26 cellular contexts compared by ENCODE assay signal in the genomic region with DNA sequence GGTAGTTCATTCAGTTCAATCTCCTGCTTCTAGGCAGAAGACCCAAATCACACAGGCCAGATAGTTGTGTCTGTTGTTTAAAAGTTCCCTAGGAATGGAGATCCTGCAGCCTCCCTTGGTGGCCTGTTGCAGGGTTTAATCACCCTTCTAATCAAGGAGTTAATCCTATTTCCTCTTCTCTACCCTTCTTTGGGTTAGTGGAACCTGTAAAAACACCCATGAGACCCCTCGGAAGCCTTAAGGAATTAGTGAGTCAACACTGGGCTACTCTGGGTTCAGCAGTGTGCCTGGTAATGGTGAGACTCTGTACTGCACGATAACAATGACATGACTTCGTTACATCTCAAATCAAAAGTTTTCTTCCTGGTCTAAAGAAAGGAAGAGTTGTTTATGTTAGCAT.
DNase-seq lines count a peak whose midpoint lies in the region; ATAC-seq, FAIRE-seq and TF ChIP-seq lines count a peak whose summit lies in the region.
"Had no signal": no experiment of that assay in that cellular context is flagged by ENCODE, and none has a peak within 500 bp of the region (broad histone marks: within the 10 kb centered on the region; RNA-seq: fewer than 3 reads in every experiment).

No MANE protein-coding gene starts in this region.

- no peak overlapping the region for H3K4me3 ChIP-seq in H1 (ENCODE audit: extremely low read depth in 1 of 4, insufficient read depth in 2 of 4, low read depth in 3 of 4, low read length in 4 of 4)
- H3K4me3 ChIP-seq in mesodermal cell (ENCODE audit: extremely low read depth, insufficient read depth, low read length, poor library complexity, severe bottlenecking) = no peak overlapping the region
- H3K4me3 ChIP-seq: HAP-1 had no signal

- 83% methylated on average over 3 of the region's 3 CpGs; no CpG with 5 or more reads in 1 of the 2 experiments for WGBS in H1 (ENCODE audit: extremely low coverage in 1 of 2, insufficient coverage in 1 of 2, insufficient read length in 1 of 2, insufficient replicate concordance in 2 of 2, low coverage in 1 of 2, low lambda C conversion rate in 2 of 2, missing lambda C conversion rate in 1 of 2), 2 experiments
- WGBS in mesodermal cell (ENCODE audit: insufficient coverage in 2 of 2), 2 experiments = 40% methylated on average over 1 of the region's 3 CpGs; no CpG with 5 or more reads in 1 of the 2 experiments

- peak overlapping the region; percentile 4 for H4K5ac ChIP-seq in H1 (ENCODE audit: insufficient read length, low read depth, low read length)

- no peak for TF ChIP-seq EP300 in H1 (IDR thresholded peaks at IDR 0.05; ENCODE audit: borderline replicate concordance in 1 of 2, low read depth in 2 of 2, low read length in 2 of 2)

- H2BK20ac ChIP-seq in H1 (ENCODE audit: low read length) = no peak overlapping the region

- H2BK15ac ChIP-seq in H1 (ENCODE audit: low read length) = no peak overlapping the region

- H3K4me1 ChIP-seq in H1 (replicated peaks in 1 of 4; ENCODE audit: control insufficient read depth in 3 of 4, insufficient read depth in 4 of 4, low read length in 3 of 4) (peaks cover 4 to 26% (median 23%) of the 10 kb centered on the region in 4 experiments; a peak in 6 of 7 replicates), mesodermal cell (ENCODE audit: control insufficient read depth, insufficient read depth, low read length, poor library complexity, severe bottlenecking) (peaks cover 19% of the 10 kb centered on the region)
- H3K4me1 ChIP-seq: HAP-1 had no signal

- no peaks in the 10 kb centered on the region for H3K79me1 ChIP-seq in H1 (ENCODE audit: low read depth, low read length)

- H3K23ac ChIP-seq in H1 (ENCODE audit: insufficient read length) = no peak overlapping the region

- peaks cover 0 to 2% (median 0%) of the 10 kb centered on the region in 4 experiments; a peak in 1 of 7 replicates for H3K27me3 ChIP-seq in H1 (replicated peaks in 1 of 4; ENCODE audit: control insufficient read depth in 3 of 4, extremely low read depth in 1 of 4, insufficient read depth in 3 of 4, low read length in 3 of 4)

- no peak overlapping the region for H2AK5ac ChIP-seq in H1 (ENCODE audit: low read depth, low read length)

- POLR2A ChIA-PET in H1 (lab: Charles Lee; ENCODE audit: partially characterized antibody) = no interaction called here

- H3K79me2 ChIP-seq in H1 (ENCODE audit: control insufficient read depth in 1 of 2, insufficient read depth in 2 of 2, low read length in 2 of 2) = no peaks in the 10 kb centered on the region

- H4K91ac ChIP-seq in H1 (replicated peaks; ENCODE audit: insufficient read length, low read length) = no peak overlapping the region

- H3K4me2 ChIP-seq in H1 (ENCODE audit: insufficient read depth in 1 of 2, low read depth in 2 of 2, low read length in 2 of 2) = peak overlapping the region in 1 of 2 experiments; percentile 59; a peak in 2 of 4 replicates
- H3K4me2 ChIP-seq: KMS-11 had no signal

- peak overlapping the region; percentile 52; the same call in 1 of the 2 replicates for H2BK12ac ChIP-seq in H1 (ENCODE audit: low read depth, low read length)

- H4K8ac ChIP-seq in H1 (ENCODE audit: extremely low read depth, insufficient read depth, low read length) = no peak overlapping the region

- ATAC-seq in HG03175 (IDR thresholded peaks at IDR 0.05; ENCODE audit: unreplicated experiment) (no peak), GM19395 (IDR thresholded peaks at IDR 0.05; ENCODE audit: unreplicated experiment) (no peak)

- H3K18ac ChIP-seq in H1 (ENCODE audit: extremely low read depth, low read length) = no peak overlapping the region

- no peak overlapping the region for H3K56ac ChIP-seq in H1 (replicated peaks; ENCODE audit: insufficient read length, low read depth, low read length)

- no peak for TF ChIP-seq CTCF in H1 (IDR thresholded peaks at IDR 0.05; ENCODE audit: control extremely low read depth in 1 of 3, insufficient read depth in 1 of 3, low read depth in 1 of 3, low read length in 3 of 3)

- no peaks in the 10 kb centered on the region for H3K23me2 ChIP-seq in H1 (ENCODE audit: low read depth, low read length)

- H3K27ac ChIP-seq in H1 (ENCODE audit: low read depth, low read length) (no peak overlapping the region), mesodermal cell (ENCODE audit: low read depth, low read length, severe bottlenecking) (peak overlapping the region; percentile 74)
- H3K27ac ChIP-seq: C4-2B, KMS-11 had no signal

- no peak overlapping the region for H2BK5ac ChIP-seq in H1 (ENCODE audit: low read depth, low read length)

- H3K4ac ChIP-seq in H1 (replicated peaks; ENCODE audit: insufficient read length, low read depth, low read length) = no peak overlapping the region

- no peak overlapping the region for H2AFZ ChIP-seq in H1 (ENCODE audit: low read length)

- 0 out of 4 replicates have a peak, but pooled peaks of 1 of the 2 experiments have one; percentile 1 for TF ChIP-seq RAD21 in H1 (IDR thresholded peaks at IDR 0.05 in 1 of 2, conservative IDR thresholded peaks at IDR 0.05 in 1 of 2; ENCODE audit: low read depth in 2 of 2, low read length in 2 of 2)

- H3K9ac ChIP-seq in H1 (replicated peaks in 1 of 4; ENCODE audit: extremely low read depth in 1 of 4, low read depth in 3 of 4, low read length in 3 of 4) = no peak overlapping the region
- H3K9ac ChIP-seq: KMS-11 had no signal

- DNase-seq in D341Med (ENCODE audit: low spot score) (peak; percentile 41), NCI-H82 treated with DMSO at 0.1 percent for 48 hours (lab: John Stamatoyannopoulos, UW; ENCODE audit: unreplicated experiment) (peak; percentile 84), H1 (ENCODE audit: low read depth in 1 of 2, low spot score in 2 of 2) (no peak), NCI-H2107 treated with DMSO at 0.1 percent for 48 hours (lab: John Stamatoyannopoulos, UW; ENCODE audit: unreplicated experiment) (no peak)
- DNase-seq in stimulated activated CD4-positive, alpha-beta T cell treated with anti-CD3 and anti-CD28 coated beads, Interleukin-15, amount 100 ng/mL, for 24 hours = no peak
- DNase-seq: 8988T; AML-193; Calu3; CD8-positive, alpha-beta memory T cell; DMS53; GF-D8; IMR-90; NCI-H1092 treated with DMSO at 0.1 percent for 48 hours; NCI-H1436 treated with DMSO at 0.1 percent for 48 hours; NCI-H1930; NCI-H2171; NCI-H524 treated with DMSO at 0.1 percent for 48 hours; OCI-M1 had no signal

- no peaks in the 10 kb centered on the region for H3K36me3 ChIP-seq in H1 (ENCODE audit: control insufficient read depth in 2 of 4, insufficient read depth in 4 of 4, low read length in 3 of 4)
- H3K36me3 ChIP-seq in mesodermal cell (ENCODE audit: control insufficient read depth, insufficient read depth, low read length) = no peaks in the 10 kb centered on the region
- H3K36me3 ChIP-seq: HAP-1 had no signal

- peak; percentile 73 for FAIRE-seq in H1 (lab: Jason Lieb, UNC)
- FAIRE-seq: HTR-8/SVneo, RCC 7860 had no signal

- H3K9me3 ChIP-seq in H1 (ENCODE audit: insufficient read depth in 2 of 2, low read depth in 1 of 2, low read length in 1 of 2) (no peaks in the 10 kb centered on the region), mesodermal cell (ENCODE audit: control insufficient read depth, low read length) (no peaks in the 10 kb centered on the region)
- H3K9me3 ChIP-seq: HAP-1 had no signal

- no peak for TF ChIP-seq POLR2A in H1 (IDR thresholded peaks at IDR 0.05; ENCODE audit: control extremely low read depth in 1 of 2, low read depth in 2 of 2, low read length in 2 of 2)

- H2BK120ac ChIP-seq in H1 (replicated peaks; ENCODE audit: low read depth, low read length) = no peak overlapping the region

- H4K20me1 ChIP-seq in H1 (replicated peaks in 1 of 2; ENCODE audit: control insufficient read depth in 1 of 2, insufficient read depth in 2 of 2, low read length in 2 of 2) = no peaks in the 10 kb centered on the region

- CTCF ChIA-PET in H1 (lab: Charles Lee; ENCODE audit: partially characterized antibody) = no interaction called here

- no peak overlapping the region for H3K14ac ChIP-seq in H1 (ENCODE audit: insufficient read length)

TF ChIP-seq in H1, 55 proteins besides CTCF, POLR2A, EP300 and RAD21 (continues in another document):
- TF ChIP-seq TAF7 (optimal IDR thresholded peaks at IDR 0.05; ENCODE audit: borderline replicate concordance, low read depth, low read length) = no peak
- no peak for TF ChIP-seq RXRA (IDR thresholded peaks at IDR 0.05; ENCODE audit: insufficient read depth, low read depth, low read length)
- no peak for TF ChIP-seq KDM5A (IDR thresholded peaks at IDR 0.05; ENCODE audit: low read length)

Comparison
In these comparisons a context has a peak if more than half of its experiments do, and no peak if none do; other contexts are left out.
1. DNase-seq: peak in D341Med (single experiment) and NCI-H82 treated with DMSO at 0.1 percent for 48 hours (single experiment); none in H1 (0 of 2), stimulated activated CD4-positive, alpha-beta T cell treated with anti-CD3 and anti-CD28 coated beads, Interleukin-15, amount 100 ng/mL, for 24 hours (single experiment) and NCI-H2107 treated with DMSO at 0.1 percent for 48 hours (single experiment).